ENCODE assay signal across 1 cellular context in genomic region chr17:36545465-36546417, GRCh38.
TF ChIP-seq lines count a peak whose summit lies in the region.

No MANE protein-coding gene starts in this region.

TF ChIP-seq in K562, 482 proteins besides CTCF, POLR2A, EP300 and RAD21 (continued from another document and continues in another):
- no peak for TF ChIP-seq FOXO4 (CRISPR knock-in tag; IDR thresholded peaks at IDR 0.05)
- no peak; the same call in none of the 2 replicates for TF ChIP-seq THAP7 (CRISPR knock-in tag; IDR thresholded peaks at IDR 0.05)
- no peak for TF ChIP-seq ZNF717 (CRISPR knock-in tag; IDR thresholded peaks at IDR 0.05)
- no peak for TF ChIP-seq ZNF518B (CRISPR knock-in tag; IDR thresholded peaks at IDR 0.05)
- no peak for TF ChIP-seq SP2 (IDR thresholded peaks at IDR 0.05; ENCODE audit: extremely low read depth, low read depth, low read length, poor library complexity, severe bottlenecking)
- TF ChIP-seq POLR3G (IDR thresholded peaks at IDR 0.05; ENCODE audit: extremely low read depth, insufficient read length, insufficient replicate concordance): no peak
- no peak for TF ChIP-seq ZNF445 (CRISPR knock-in tag; IDR thresholded peaks at IDR 0.05; ENCODE audit: low read depth)
- no peak for TF ChIP-seq TCF15 (CRISPR knock-in tag; IDR thresholded peaks at IDR 0.05)
- TF ChIP-seq ZBTB5 (IDR thresholded peaks at IDR 0.05): peak; percentile 68
- no peak for TF ChIP-seq ZBTB1 (CRISPR knock-in tag; IDR thresholded peaks at IDR 0.05; ENCODE audit: borderline replicate concordance, low read depth)
- TF ChIP-seq ELF1 (tag; IDR thresholded peaks at IDR 0.05): peak; percentile 52
- 0 out of 2 replicates have a peak, but pooled peaks have one; percentile 73 for TF ChIP-seq ETS1 (conservative IDR thresholded peaks at IDR 0.05; ENCODE audit: control insufficient read depth, low read depth, low read length)
- TF ChIP-seq FOXM1 (IDR thresholded peaks at IDR 0.05; ENCODE audit: low read depth): no peak
- no peak for TF ChIP-seq FOXM1 (CRISPR knock-in tag; IDR thresholded peaks at IDR 0.05; ENCODE audit: low read depth)
- no peak for TF ChIP-seq NFATC3 (IDR thresholded peaks at IDR 0.05)
- peak; percentile 42 for TF ChIP-seq MYNN (IDR thresholded peaks at IDR 0.05)
- no peak for TF ChIP-seq MYNN (CRISPR knock-in tag; IDR thresholded peaks at IDR 0.05)
- no peak for TF ChIP-seq PTTG1 (tag; IDR thresholded peaks at IDR 0.05; ENCODE audit: low read depth)
- TF ChIP-seq SAFB (IDR thresholded peaks at IDR 0.05; ENCODE audit: borderline replicate concordance, low read depth, low read length): no peak
- TF ChIP-seq HCFC1 (IDR thresholded peaks at IDR 0.05; ENCODE audit: low read depth, low read length): peak; percentile 84
- no peak for TF ChIP-seq IRF1 (CRISPR knock-in tag; IDR thresholded peaks at IDR 0.05; ENCODE audit: borderline replicate concordance)
- 0 out of 2 replicates have a peak, but pooled peaks have one; percentile 53 for TF ChIP-seq SRSF1 (IDR thresholded peaks at IDR 0.05; ENCODE audit: low read depth, low read length)
- no peak for TF ChIP-seq FOXJ3 (CRISPR knock-in tag; IDR thresholded peaks at IDR 0.05)
- no peak for TF ChIP-seq DPF2 (IDR thresholded peaks at IDR 0.05)
- no peak for TF ChIP-seq KLF6 (CRISPR knock-in tag; IDR thresholded peaks at IDR 0.05; ENCODE audit: borderline replicate concordance)
- no peak for TF ChIP-seq USF2 (CRISPR knock-in tag; IDR thresholded peaks at IDR 0.05)
- TF ChIP-seq PYGO2 (tag; IDR thresholded peaks at IDR 0.05): no peak
- no peak for TF ChIP-seq ELF4 (CRISPR knock-in tag; IDR thresholded peaks at IDR 0.05)
- TF ChIP-seq HOXB6 (CRISPR knock-in tag; IDR thresholded peaks at IDR 0.05; ENCODE audit: borderline replicate concordance): no peak
- no peak for TF ChIP-seq ZNF282 (CRISPR knock-in tag; IDR thresholded peaks at IDR 0.05)
- TF ChIP-seq TCF7L2 (IDR thresholded peaks at IDR 0.05; ENCODE audit: low read depth, low read length): no peak; the same call in 1 of the 2 replicates
- TF ChIP-seq MCM3 (IDR thresholded peaks at IDR 0.05): no peak
- TF ChIP-seq MAFF (IDR thresholded peaks at IDR 0.05; ENCODE audit: low read length): no peak
- TF ChIP-seq THAP12 (CRISPR knock-in tag; IDR thresholded peaks at IDR 0.05): peak; percentile 73; the same call in 1 of the 2 replicates
- TF ChIP-seq MEF2A (IDR thresholded peaks at IDR 0.05; ENCODE audit: control insufficient read depth, low read depth, low read length): no peak
- TF ChIP-seq TRIM28 (IDR thresholded peaks at IDR 0.05): no peak
- TF ChIP-seq SNRNP70 (optimal IDR thresholded peaks at IDR 0.05; ENCODE audit: low read depth, low read length): no peak
- TF ChIP-seq L3MBTL2 (IDR thresholded peaks at IDR 0.05): peak; percentile 30; the same call in 1 of the 2 replicates
- no peak for TF ChIP-seq CREB5 (CRISPR knock-in tag; IDR thresholded peaks at IDR 0.05)
- TF ChIP-seq BCL6 (CRISPR knock-in tag; IDR thresholded peaks at IDR 0.05): no peak
- peak; percentile 85 for TF ChIP-seq C11orf30 (IDR thresholded peaks at IDR 0.05; ENCODE audit: low read depth)
- TF ChIP-seq CTBP1 (IDR thresholded peaks at IDR 0.05; ENCODE audit: borderline replicate concordance): peak; percentile 83
- no peak for TF ChIP-seq SMAD1 (IDR thresholded peaks at IDR 0.05; ENCODE audit: low read depth, low read length, partially characterized antibody)
- no peak for TF ChIP-seq BRF2 (IDR thresholded peaks at IDR 0.05; ENCODE audit: borderline replicate concordance, insufficient read depth, insufficient read length)
- no peak for TF ChIP-seq SREBF1 (IDR thresholded peaks at IDR 0.05; ENCODE audit: borderline replicate concordance, low read depth, low read length)
- TF ChIP-seq E2F3 (CRISPR knock-in tag; IDR thresholded peaks at IDR 0.05): no peak
- TF ChIP-seq ZNF583 (CRISPR knock-in tag; IDR thresholded peaks at IDR 0.05): no peak
- TF ChIP-seq HNRNPL (IDR thresholded peaks at IDR 0.05; ENCODE audit: low read depth, low read length): peak; percentile 82
- no peak for TF ChIP-seq PRMT5 (CRISPR knock-in tag; IDR thresholded peaks at IDR 0.05)
- no peak for TF ChIP-seq SMARCC2 (IDR thresholded peaks at IDR 0.05; ENCODE audit: low read depth)
- TF ChIP-seq DMBX1 (CRISPR knock-in tag; IDR thresholded peaks at IDR 0.05; ENCODE audit: borderline replicate concordance): no peak
